Comparison of ENCODE assay signal across 20 cellular contexts in the genomic region with DNA sequence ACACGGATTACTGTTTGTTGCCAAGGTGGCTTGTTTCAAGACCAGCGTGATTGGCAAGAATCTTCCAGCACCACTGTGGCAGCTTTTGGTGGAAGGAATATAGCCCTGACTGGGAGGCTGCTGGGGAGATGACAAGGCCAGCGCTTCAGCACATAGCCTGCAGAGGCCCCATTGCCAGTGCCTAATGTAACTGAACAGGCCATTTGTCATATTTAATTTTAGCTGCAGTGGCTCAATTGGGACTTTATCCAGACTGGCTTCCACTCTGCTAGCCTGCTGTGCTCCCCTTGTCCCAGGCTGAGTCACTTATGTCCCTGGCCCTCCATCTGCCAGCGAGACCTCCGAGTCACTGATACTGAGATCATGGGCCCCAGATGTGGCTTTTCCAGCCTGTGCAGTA.
DNase-seq lines count a peak whose midpoint lies in the region; ATAC-seq, FAIRE-seq and TF ChIP-seq lines count a peak whose summit lies in the region.
"Had no signal": no experiment of that assay in that cellular context is flagged by ENCODE, and none has a peak within 500 bp of the region (broad histone marks: within the 10 kb centered on the region; RNA-seq: fewer than 3 reads in every experiment).

No MANE protein-coding gene starts in this region.

- DNase-seq in DMS 273 (lab: John Stamatoyannopoulos, UW; ENCODE audit: unreplicated experiment) (peak; percentile 67), DMS 273 treated with DMSO at 0.1 percent for 48 hours (lab: John Stamatoyannopoulos, UW) (no peak), coronary artery (ENCODE audit: low spot score) (peak; percentile 83), kidney (peak; percentile 69), aorta (peak; percentile 75 to 81), small intestine (no peak), NCI-H2029 treated with DMSO at 0.1 percent for 48 hours (lab: John Stamatoyannopoulos, UW) (no peak), HFFc6 (no peak)
- DNase-seq: activated B cell treated with CpG ODN at 0.5 μM for 24 hours; activated effector memory CD4-positive, alpha-beta T cell treated with anti-CD3 and anti-CD28 coated beads, Interleukin-2, amount 50 U/mL, for 16 hours; dermis blood vessel endothelial cell; NCI-H187 treated with DMSO at 0.1 percent for 48 hours; NCI-H774; stimulated activated CD4-positive, alpha-beta T cell treated with anti-CD3 and anti-CD28 coated beads, Interleukin-4, amount 100 ng/mL, for 24 hours; T-helper 1 cell had no signal

- H3K27me3 Mint-ChIP-seq in HFFc6 (ENCODE audit: insufficient read depth): no peaks in the 10 kb centered on the region
- H3K27me3 Mint-ChIP-seq: activated B cell treated with CpG ODN at 0.5 μM for 24 hours had no signal

- no peak for TF ChIP-seq CTCF in coronary artery (IDR thresholded peaks at IDR 0.05)
- TF ChIP-seq CTCF in kidney (IDR thresholded peaks at IDR 0.05; ENCODE audit: borderline replicate concordance, extremely low read depth, insufficient read depth): no peak
- TF ChIP-seq CTCF in HFFc6 (IDR thresholded peaks at IDR 0.05): no peak

- no peak overlapping the region for H3K27ac Mint-ChIP-seq in HFFc6
- H3K27ac Mint-ChIP-seq: activated B cell treated with CpG ODN at 0.5 μM for 24 hours, nephron had no signal

- H3K4me1 Mint-ChIP-seq in HFFc6 (ENCODE audit: low read depth): no peaks in the 10 kb centered on the region
- H3K4me1 Mint-ChIP-seq: activated B cell treated with CpG ODN at 0.5 μM for 24 hours had no signal

- H3K4me3 ChIP-seq in coronary artery: no peak overlapping the region
- H3K4me3 ChIP-seq in kidney (ENCODE audit: low read length in 2 of 2): no peak overlapping the region
- H3K4me3 ChIP-seq in aorta (ENCODE audit: low read length in 2 of 2): no peak overlapping the region
- no peak overlapping the region for H3K4me3 ChIP-seq in small intestine (ENCODE audit: low read depth in 1 of 2, low read length in 2 of 2)

- no peak overlapping the region for H3K4me3 Mint-ChIP-seq in HFFc6
- H3K4me3 Mint-ChIP-seq: activated B cell treated with CpG ODN at 0.5 μM for 24 hours, nephron had no signal

- H3K9ac ChIP-seq in kidney (ENCODE audit: low read length in 2 of 2): no peak overlapping the region

- H3K36me3 ChIP-seq in kidney (ENCODE audit: control insufficient read depth in 1 of 2, insufficient read depth in 2 of 2, low read length in 2 of 2) (no peaks in the 10 kb centered on the region), aorta (ENCODE audit: control insufficient read depth in 1 of 2, insufficient read depth in 2 of 2, low read length in 1 of 2) (no peaks in the 10 kb centered on the region), small intestine (ENCODE audit: control insufficient read depth in 2 of 2, insufficient read depth in 2 of 2, low read length in 2 of 2) (no peaks in the 10 kb centered on the region)

- WGBS in aorta, 2 donors: 8% methylated on average over 5 of the region's 5 CpGs
- 69 to 70% (median 69%) methylated on average over 5 of the region's 5 CpGs for WGBS in small intestine, 3 donors

- FAIRE-seq in kidney (lab: Jason Lieb, UNC): no peak
- FAIRE-seq in small intestine (lab: Jason Lieb, UNC): no peak
- FAIRE-seq: GM19239 had no signal

- H3K9me3 Mint-ChIP-seq in HFFc6: peaks cover 39% of the 10 kb centered on the region

- H3K27ac ChIP-seq in coronary artery (peak overlapping the region; percentile 71), kidney (ENCODE audit: low read depth in 2 of 2, low read length in 2 of 2) (no peak overlapping the region), aorta (ENCODE audit: low read depth in 1 of 2, low read length in 2 of 2) (peak overlapping the region in 1 of 2 donors; percentile 86), small intestine (ENCODE audit: low read depth in 1 of 2, low read length in 1 of 2) (no peak overlapping the region)
- H3K27ac ChIP-seq: 22Rv1, C4-2B, RWPE1 had no signal

- peak; percentile 77 for ATAC-seq in aorta (ENCODE audit: low FRiP score)

- H3K27me3 ChIP-seq in aorta (ENCODE audit: control insufficient read depth in 1 of 2, insufficient read depth in 2 of 2, low read length in 1 of 2) (no peaks in the 10 kb centered on the region), small intestine (ENCODE audit: control insufficient read depth in 2 of 2, insufficient read depth in 2 of 2, low read length in 2 of 2) (no peaks in the 10 kb centered on the region)

- H3K36me3 Mint-ChIP-seq in HFFc6 (ENCODE audit: low read depth): no peaks in the 10 kb centered on the region

- no peaks in the 10 kb centered on the region for H3K4me1 ChIP-seq in kidney (ENCODE audit: control insufficient read depth in 1 of 2, insufficient read depth in 1 of 2, low read depth in 1 of 2, low read length in 2 of 2)
- peaks cover 4% of the 10 kb centered on the region in 2 donors for H3K4me1 ChIP-seq in aorta (ENCODE audit: control insufficient read depth in 1 of 2, insufficient read depth in 2 of 2, low read length in 2 of 2)
- no peaks in the 10 kb centered on the region for H3K4me1 ChIP-seq in small intestine (ENCODE audit: control insufficient read depth in 2 of 2, insufficient read depth in 1 of 2, low read depth in 1 of 2, low read length in 1 of 2)

- intact Hi-C loops in kidney (cut with DNase I) (no loop called here), aorta (cut with DNase I) (loop anchor here in 1 of 2 donors (1.0 kb wide), 1 partner anchor 19 kb away; no protein-coding TSS in a partner anchor)

- H3K9me3 ChIP-seq in kidney (ENCODE audit: control insufficient read depth in 1 of 2, low read length in 2 of 2) (peaks cover 0 to 3% of the 10 kb centered on the region in 2 donors), aorta (ENCODE audit: control insufficient read depth, low read length) (no peaks in the 10 kb centered on the region), small intestine (ENCODE audit: control insufficient read depth, low read depth) (no peaks in the 10 kb centered on the region)

Comparison
In these comparisons a context has a peak if more than half of its experiments do, and no peak if none do; other contexts are left out.
1. DNase-seq: peak in DMS 273 (single experiment), coronary artery (single experiment), kidney (single experiment) and aorta (2 of 2); none in DMS 273 treated with DMSO at 0.1 percent for 48 hours (single experiment), small intestine (single experiment), NCI-H2029 treated with DMSO at 0.1 percent for 48 hours (single experiment) and HFFc6 (single experiment).
2. H3K27ac ChIP-seq: peak in coronary artery (2 of 2); none in kidney (0 of 2) and small intestine (0 of 2).